ENCODE assay signal across 7 cellular contexts in the genomic region with DNA sequence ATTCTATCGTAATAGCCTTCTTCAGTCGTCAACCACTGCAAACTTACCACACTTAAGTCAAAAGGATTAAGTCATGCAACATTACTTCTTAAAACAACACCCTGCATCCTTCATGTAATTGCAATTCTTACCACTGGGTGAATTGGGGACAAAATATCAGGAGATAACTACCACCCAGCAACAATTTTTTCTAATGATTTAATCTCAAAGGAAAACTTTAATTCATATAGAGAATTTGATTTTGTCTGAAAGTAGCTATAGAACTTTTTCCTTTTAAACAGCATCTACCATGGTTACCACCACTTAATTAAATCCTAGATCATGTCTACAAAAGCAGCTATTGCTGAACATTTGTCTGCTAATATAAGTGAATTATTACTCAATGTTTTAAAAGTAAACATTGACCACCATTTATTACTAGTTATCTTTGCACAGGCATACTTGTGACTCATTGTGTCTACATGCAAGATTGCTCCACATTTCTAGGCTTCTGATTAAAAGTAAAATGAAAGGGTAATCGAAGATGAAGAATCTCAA. TPM values are rescaled to one million over a fixed set of nuclear protein-coding genes. Genes with fewer than 3 reads are reported as not detected.
DNase-seq lines count a peak whose midpoint lies in the region; ATAC-seq and TF ChIP-seq lines count a peak whose summit lies in the region.

No MANE protein-coding gene starts in this region.

- DNase-seq in OCI-LY7 (ENCODE audit: low spot score) (peak; percentile 12), fibroblast of lung (ENCODE audit: low read depth in 2 of 2) (peak; percentile 87 to 88), anterior cingulate cortex (lab: John Stamatoyannopoulos, UW) (no peak), SJCRH30 (no peak)

- H3K9ac ChIP-seq in fibroblast of lung (ENCODE audit: insufficient read depth, low read length): peak overlapping the region; percentile 20
- H3K9ac ChIP-seq in skeletal muscle satellite cell (ENCODE audit: low read depth, low read length): peak overlapping the region; percentile 27

- H3K4me2 ChIP-seq in OCI-LY7 (ENCODE audit: low read length): no peak overlapping the region
- peak overlapping the region; percentile 78 for H3K4me2 ChIP-seq in fibroblast of lung (ENCODE audit: extremely low read depth, insufficient read depth, low read length)
- peak overlapping the region; percentile 80 for H3K4me2 ChIP-seq in skeletal muscle satellite cell (ENCODE audit: low read length)

- intact Hi-C loops in OCI-LY7 (cut with micrococcal nuclease; ENCODE audit: unreplicated experiment): no loop called here

- H4K20me1 ChIP-seq in OCI-LY7 (ENCODE audit: insufficient read depth, low read length) (peaks cover 13% of the 10 kb centered on the region; the same call in 1 of the 2 replicates), fibroblast of lung (ENCODE audit: control insufficient read depth, extremely low read depth, insufficient read depth, low read length) (no peaks in the 10 kb centered on the region)

- CTCF ChIA-PET in OCI-LY7 (lab: Charles Lee; ENCODE audit: unreplicated experiment): no interaction called here

- H3K9me2 ChIP-seq in OCI-LY7 (ENCODE audit: insufficient read depth, low read length): no peaks in the 10 kb centered on the region

- H3K4me1 ChIP-seq in OCI-LY7 (ENCODE audit: insufficient read depth, low read length, poor library complexity, severe bottlenecking) (no peaks in the 10 kb centered on the region), fibroblast of lung (ENCODE audit: control insufficient read depth, extremely low read depth, insufficient read depth, low read length) (peaks cover 6% of the 10 kb centered on the region), skeletal muscle satellite cell (ENCODE audit: control insufficient read depth, insufficient read depth, low read length) (peaks cover 33% of the 10 kb centered on the region), SJCRH30 (no peaks in the 10 kb centered on the region)

- no peak for ATAC-seq in GM19023 (IDR thresholded peaks at IDR 0.05; ENCODE audit: unreplicated experiment)

- H3K79me2 ChIP-seq in OCI-LY7 (ENCODE audit: insufficient read depth, low read depth, low read length) (no peaks in the 10 kb centered on the region), fibroblast of lung (ENCODE audit: control insufficient read depth, insufficient read depth, low read length) (peaks cover 29% of the 10 kb centered on the region)

- H3K36me3 ChIP-seq in OCI-LY7 (ENCODE audit: insufficient read depth, low read length) (no peaks in the 10 kb centered on the region), fibroblast of lung (ENCODE audit: control insufficient read depth, insufficient read depth, low read length) (no peaks in the 10 kb centered on the region), skeletal muscle satellite cell (ENCODE audit: insufficient read depth, low read length) (no peaks in the 10 kb centered on the region), SJCRH30 (no peaks in the 10 kb centered on the region; the same call in 1 of the 2 replicates)

- BruUV-seq in OCI-LY7 (replicated peaks; lab: Mats Ljungman, UMichigan): no TSS peak

- POLR2A ChIA-PET in OCI-LY7 (lab: Charles Lee): interaction anchor here (0.7 to 2.3 kb wide), 2 partner anchors 10 to 557 kb away, joined by 4 to 11 read pairs; no protein-coding TSS in a partner anchor

- H3K9me3 ChIP-seq in OCI-LY7 (ENCODE audit: low read length): no peaks in the 10 kb centered on the region
- H3K9me3 ChIP-seq in fibroblast of lung (ENCODE audit: control insufficient read depth, insufficient read depth, low read depth, low read length): no peaks in the 10 kb centered on the region
- no peaks in the 10 kb centered on the region for H3K9me3 ChIP-seq in skeletal muscle satellite cell (replicated peaks; ENCODE audit: low read length)
- no peaks in the 10 kb centered on the region for H3K9me3 ChIP-seq in SJCRH30 (replicated peaks)

- TF ChIP-seq CTCF in GM12875 (IDR thresholded peaks at IDR 0.05; ENCODE audit: borderline replicate concordance, insufficient read depth, low read depth, low read length) (peak; percentile 28; the same call in 1 of the 2 replicates), OCI-LY7 (conservative IDR thresholded peaks at IDR 0.05; ENCODE audit: low read length) (peak; percentile 53), fibroblast of lung (conservative IDR thresholded peaks at IDR 0.05 in 1 of 2, IDR thresholded peaks at IDR 0.05 in 1 of 2; ENCODE audit: low read depth in 1 of 2, low read length in 2 of 2) (peak; percentile 32 to 65)

- no peak overlapping the region for H2AFZ ChIP-seq in OCI-LY7 (ENCODE audit: low read length)
- no peak overlapping the region for H2AFZ ChIP-seq in fibroblast of lung (ENCODE audit: low read length)

- H3K27ac ChIP-seq in OCI-LY7 (ENCODE audit: low read depth, low read length, poor library complexity, severe bottlenecking): no peak overlapping the region
- peak overlapping the region; percentile 54 for H3K27ac ChIP-seq in fibroblast of lung (ENCODE audit: insufficient read depth, low read length)
- H3K27ac ChIP-seq in SJCRH30: no peak overlapping the region

- no peak overlapping the region for H3K4me3 ChIP-seq in GM12875 (ENCODE audit: low read depth, low read length)
- no peak overlapping the region for H3K4me3 ChIP-seq in OCI-LY7 (ENCODE audit: low read depth, low read length, poor library complexity, severe bottlenecking)
- H3K4me3 ChIP-seq in fibroblast of lung (replicated peaks in 1 of 4; ENCODE audit: control extremely low read depth in 1 of 4, insufficient read depth in 1 of 4, low read depth in 3 of 4, low read length in 4 of 4): peak overlapping the region in 3 of 4 experiments; percentile 31 to 41 (median 32)
- H3K4me3 ChIP-seq in skeletal muscle satellite cell (ENCODE audit: low read length): peak overlapping the region; percentile 60
- no peak overlapping the region for H3K4me3 ChIP-seq in SJCRH30

- H3K27me3 ChIP-seq in fibroblast of lung (ENCODE audit: control insufficient read depth, insufficient read depth, low read length): no peaks in the 10 kb centered on the region
- H3K27me3 ChIP-seq in skeletal muscle satellite cell (ENCODE audit: control insufficient read depth, insufficient read depth, low read length): no peaks in the 10 kb centered on the region
- H3K27me3 ChIP-seq in SJCRH30: no peaks in the 10 kb centered on the region

RNA-seq across cellular contexts. Expression of a gene that starts 10.5 kb away (rescaled TPM):
- 7.1 and 7.8 TPM in 2 replicates for total RNA-seq in OCI-LY7 (2014; rRNA removed; shearing (Covaris generic))
- total RNA-seq in OCI-LY7 (2022): 9.9 and 10.0 TPM in 2 replicates
- total RNA-seq in fibroblast of lung: 36.5 and 43.8 TPM in 2 replicates
- polyA plus RNA-seq in fibroblast of lung: 21.7 and 37.3 TPM in 2 replicates
- polyA plus RNA-seq in fibroblast of lung (2012): 15.5 and 21.4 TPM in 2 replicates
- 5.7 and 18.6 TPM in 2 replicates for polyA minus RNA-seq in fibroblast of lung (ENCODE audit: low replicate concordance)
- 8.4 and 14.0 TPM in 2 replicates for total RNA-seq in skeletal muscle satellite cell (2012; rRNA removed)
- total RNA-seq in SJCRH30 (2014; rRNA removed; shearing (Covaris generic)): 26.6 and 30.9 TPM in 2 replicates

Comparison
In these comparisons a context has a peak if more than half of its experiments do, and no peak if none do; other contexts are left out.
1. H3K4me3 ChIP-seq: peak in fibroblast of lung (3 of 4) and skeletal muscle satellite cell (single experiment); none in GM12875 (single experiment), OCI-LY7 (single experiment) and SJCRH30 (single experiment).
2. DNase-seq: peak in OCI-LY7 (single experiment) and fibroblast of lung (2 of 2); none in anterior cingulate cortex (0 of 58) and SJCRH30 (0 of 2).
3. Peak in every context shown above with its lines, with median percentiles within 50 percentile points of each other: CTCF ChIP-seq.